In the genomic region with DNA sequence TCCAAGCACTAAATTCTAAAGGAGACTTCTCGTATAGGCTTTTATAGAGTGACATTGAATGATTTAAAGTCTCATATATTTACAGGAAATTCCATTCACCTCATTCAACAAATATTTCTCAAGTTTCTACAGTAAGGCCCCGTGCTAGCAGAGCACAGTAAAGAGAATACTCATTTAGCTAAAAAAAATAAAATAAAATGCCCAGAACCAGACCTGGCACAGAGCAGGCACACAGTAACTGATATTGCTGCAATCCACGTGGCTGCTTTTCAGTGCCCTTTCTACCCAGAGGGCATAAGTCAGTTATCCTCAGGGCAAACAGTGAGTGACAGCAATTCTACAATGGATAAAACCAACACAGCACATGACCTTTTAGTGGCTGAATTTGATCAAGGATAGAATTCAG, we compare ENCODE assay signal across 13 cellular contexts. TPM values are rescaled to one million over a fixed set of nuclear protein-coding genes. Genes with fewer than 3 reads are reported as not detected.
DNase-seq lines count a peak whose midpoint lies in the region; ATAC-seq, FAIRE-seq and TF ChIP-seq lines count a peak whose summit lies in the region.
"Had no signal": no experiment of that assay in that cellular context is flagged by ENCODE, and none has a peak within 500 bp of the region (broad histone marks: within the 10 kb centered on the region; RNA-seq: fewer than 3 reads in every experiment).

No MANE protein-coding gene starts in this region.

- H3K9me3 ChIP-seq in A549 (no peaks in the 10 kb centered on the region), Karpas-422 (ENCODE audit: low read length) (no peaks in the 10 kb centered on the region), adrenal gland (replicated peaks in 1 of 3) (no peaks in the 10 kb centered on the region)

- H3K9ac ChIP-seq in Karpas-422 (ENCODE audit: low read length): no peak overlapping the region

- H3K4me3 Mint-ChIP-seq in glutamatergic neuron (ENCODE audit: unreplicated experiment): no peak overlapping the region
- H3K4me3 Mint-ChIP-seq: activated B cell treated with CpG ODN at 0.5 μM for 24 hours; activated T-cell treated with anti-CD3 and anti-CD28 coated beads, Interleukin-2, amount 50 U/mL, for 4 hours; naive thymus-derived CD8-positive, alpha-beta T cell had no signal

- peak overlapping the region; percentile 68 for H3K27ac Mint-ChIP-seq in glutamatergic neuron (ENCODE audit: unreplicated experiment)
- H3K27ac Mint-ChIP-seq: activated B cell treated with CpG ODN at 0.5 μM for 24 hours had no signal

- no peak for TF ChIP-seq CTCF in A549 (IDR thresholded peaks at IDR 0.05)
- TF ChIP-seq CTCF in glutamatergic neuron (IDR thresholded peaks at IDR 0.05; ENCODE audit: partially characterized antibody, unreplicated experiment): no peak
- no peak for TF ChIP-seq CTCF in adrenal gland (IDR thresholded peaks at IDR 0.05)

- H3K4me1 Mint-ChIP-seq in glutamatergic neuron (ENCODE audit: low read depth, unreplicated experiment): peaks cover 13% of the 10 kb centered on the region
- H3K4me1 Mint-ChIP-seq: activated B cell treated with CpG ODN at 0.5 μM for 24 hours; naive thymus-derived CD8-positive, alpha-beta T cell had no signal

- H3K36me3 Mint-ChIP-seq in glutamatergic neuron (ENCODE audit: unreplicated experiment): no peaks in the 10 kb centered on the region

- TF ChIP-seq EP300 in A549 (IDR thresholded peaks at IDR 0.05): 0 out of 5 replicates have a peak, but pooled peaks of 1 of the 2 experiments have one; percentile 20

- H3K27ac ChIP-seq in A549 (peak overlapping the region in 1 of 2 experiments; percentile 63; a peak in 3 of 6 replicates), Karpas-422 (ENCODE audit: low read length) (no peak overlapping the region), adrenal gland (no peak overlapping the region)

- WGBS in A549 (ENCODE audit: missing lambda C conversion rate): 6% methylated on average over 3 of the region's 3 CpGs
- WGBS in adrenal gland, 4 donors: 50 to 67% (median 52%) methylated on average over 3 of the region's 3 CpGs

- H3K4me1 ChIP-seq in A549: peaks cover 25% of the 10 kb centered on the region
- H3K4me1 ChIP-seq in Karpas-422 (ENCODE audit: low read length): no peaks in the 10 kb centered on the region
- H3K4me1 ChIP-seq in adrenal gland (replicated peaks in 1 of 2): no peaks in the 10 kb centered on the region

- H3K79me2 ChIP-seq in Karpas-422 (ENCODE audit: low read length): no peaks in the 10 kb centered on the region

- no peak for TF ChIP-seq POLR2A in A549 (IDR thresholded peaks at IDR 0.05; ENCODE audit: low read length)
- TF ChIP-seq POLR2A in adrenal gland (IDR thresholded peaks at IDR 0.05): no peak

- H3K27me3 ChIP-seq in Karpas-422 (ENCODE audit: low read length) (no peaks in the 10 kb centered on the region), adrenal gland (no peaks in the 10 kb centered on the region)

- peak overlapping the region; percentile 36; the same call in 2 of the 3 replicates for H3K4me2 ChIP-seq in A549
- no peak overlapping the region for H3K4me2 ChIP-seq in Karpas-422 (ENCODE audit: low read depth, low read length, poor library complexity, severe bottlenecking)

- POLR2A ChIA-PET in A549 (lab: Yijun Ruan, JAX): no interaction called here
- POLR2A ChIA-PET in HEK293T (lab: Yijun Ruan, JAX): interaction anchor here (0.6 kb wide), 1 partner anchor 10 kb away, joined by 3 read pairs; no protein-coding TSS in a partner anchor

- no peaks in the 10 kb centered on the region for H3K9me2 ChIP-seq in Karpas-422 (replicated peaks; ENCODE audit: insufficient read depth, low read length)

- H3K9me3 Mint-ChIP-seq in glutamatergic neuron (ENCODE audit: unreplicated experiment): peaks cover 2% of the 10 kb centered on the region
- H3K9me3 Mint-ChIP-seq: activated B cell treated with CpG ODN at 0.5 μM for 24 hours; activated T-cell treated with anti-CD3 and anti-CD28 coated beads, Interleukin-2, amount 50 U/mL, for 4 hours; naive thymus-derived CD8-positive, alpha-beta T cell had no signal

- H3K36me3 ChIP-seq in Karpas-422 (ENCODE audit: insufficient read depth, low read length) (no peaks in the 10 kb centered on the region), adrenal gland (replicated peaks in 1 of 2) (no peaks in the 10 kb centered on the region)

- no peak overlapping the region for H2AFZ ChIP-seq in Karpas-422 (ENCODE audit: low read length)

- intact Hi-C loops in adrenal gland (cut with DNase I): no loop called here

- CTCF ChIA-PET in A549 (lab: Yijun Ruan, JAX) (interaction anchor here (0.8 to 2.3 kb wide), 2 partner anchors 8 to 325 kb away, joined by 3 to 9 read pairs; no protein-coding TSS in a partner anchor), HEK293T (lab: Yijun Ruan, JAX) (no interaction called here)

- peak; percentile 30 to 56; a peak in 3 of 6 replicates for ATAC-seq in A549
- ATAC-seq: activated T-cell treated with anti-CD3 and anti-CD28 coated beads, Interleukin-2, amount 50 U/mL, for 4 hours; naive thymus-derived CD8-positive, alpha-beta T cell had no signal

- no peak for TF ChIP-seq RAD21 in A549 (conservative IDR thresholded peaks at IDR 0.05 in 1 of 2, IDR thresholded peaks at IDR 0.05 in 1 of 2)

- no peaks in the 10 kb centered on the region for H3K27me3 Mint-ChIP-seq in glutamatergic neuron (ENCODE audit: unreplicated experiment)

- DNase-seq in A549 (ENCODE audit: low read depth in 1 of 2, low spot score in 1 of 2) (no peak), HEK293T (ENCODE audit: extremely low spot score) (no peak), SW480 (ENCODE audit: low spot score) (peak; percentile 16), glutamatergic neuron (no peak), Karpas-422 (no peak), adrenal gland (no peak)
- DNase-seq in stimulated activated CD4-positive, alpha-beta T cell treated with anti-CD3 and anti-CD28 coated beads, Interleukin-4, amount 100 ng/mL, for 4 hours: no peak
- DNase-seq in activated CD8-positive, alpha-beta memory T cell treated with anti-CD3 and anti-CD28 coated beads, Interleukin-2, amount 50 U/mL, for 4 hours: no peak
- DNase-seq: activated B cell treated with CpG ODN at 0.5 μM for 24 hours; activated T-cell treated with anti-CD3 and anti-CD28 coated beads, Interleukin-2, amount 50 U/mL, for 4 hours; erythroblast; GF-D8; naive thymus-derived CD8-positive, alpha-beta T cell had no signal

- H3K4me3 ChIP-seq in A549: no peak overlapping the region
- H3K4me3 ChIP-seq in Karpas-422 (ENCODE audit: low read length): no peak overlapping the region
- no peak overlapping the region for H3K4me3 ChIP-seq in adrenal gland

- no peak for FAIRE-seq in A549 (lab: Jason Lieb, UNC)

- H4K20me1 ChIP-seq in Karpas-422 (ENCODE audit: insufficient read depth, low read depth, low read length): no peaks in the 10 kb centered on the region

TF ChIP-seq in A549, 52 proteins besides CTCF, POLR2A, EP300 and RAD21 (continues in another document):
- TF ChIP-seq, protein P1, sequence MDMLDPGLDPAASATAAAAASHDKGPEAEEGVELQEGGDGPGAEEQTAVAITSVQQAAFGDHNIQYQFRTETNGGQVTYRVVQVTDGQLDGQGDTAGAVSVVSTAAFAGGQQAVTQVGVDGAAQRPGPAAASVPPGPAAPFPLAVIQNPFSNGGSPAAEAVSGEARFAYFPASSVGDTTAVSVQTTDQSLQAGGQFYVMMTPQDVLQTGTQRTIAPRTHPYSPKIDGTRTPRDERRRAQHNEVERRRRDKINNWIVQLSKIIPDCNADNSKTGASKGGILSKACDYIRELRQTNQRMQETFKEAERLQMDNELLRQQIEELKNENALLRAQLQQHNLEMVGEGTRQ (IDR thresholded peaks at IDR 0.05): no peak
- TF ChIP-seq RCOR1 (IDR thresholded peaks at IDR 0.05; ENCODE audit: low read depth, low read length): no peak

TF ChIP-seq in HEK293T, 16 proteins besides CTCF, POLR2A, EP300 and RAD21:
- TF ChIP-seq, protein P2, sequence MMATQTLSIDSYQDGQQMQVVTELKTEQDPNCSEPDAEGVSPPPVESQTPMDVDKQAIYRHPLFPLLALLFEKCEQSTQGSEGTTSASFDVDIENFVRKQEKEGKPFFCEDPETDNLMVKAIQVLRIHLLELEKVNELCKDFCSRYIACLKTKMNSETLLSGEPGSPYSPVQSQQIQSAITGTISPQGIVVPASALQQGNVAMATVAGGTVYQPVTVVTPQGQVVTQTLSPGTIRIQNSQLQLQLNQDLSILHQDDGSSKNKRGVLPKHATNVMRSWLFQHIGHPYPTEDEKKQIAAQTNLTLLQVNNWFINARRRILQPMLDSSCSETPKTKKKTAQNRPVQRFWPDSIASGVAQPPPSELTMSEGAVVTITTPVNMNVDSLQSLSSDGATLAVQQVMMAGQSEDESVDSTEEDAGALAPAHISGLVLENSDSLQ (IDR thresholded peaks at IDR 0.05): peak; percentile 85
- TF ChIP-seq ELF4 (IDR thresholded peaks at IDR 0.05): no peak

RNA-seq across cellular contexts. Expression of a gene that starts 52.6 kb away (rescaled TPM):
- polyA plus RNA-seq in A549 (2011; rRNA removed) (138 and 206 TPM in 2 replicates), A549 (2017; fragmentation: RNase III; extraction: RNeasy Plus Mini Kit Qiagen cat#74134 plus additional on column Dnase treatment) (260 to 316 TPM (median 309 TPM) in 3 replicates), adrenal gland (100 to 1,000 TPM in 2 of 3 donors, 10 to 100 TPM in 1; 96.4 to 182 (median 101) TPM)
- 43.0 and 43.2 TPM in 2 replicates for polyA plus RNA-seq in A549 (2012; cell fraction: cytosol; rRNA removed)
- polyA plus RNA-seq in A549 (2012; cell fraction: nucleus; rRNA removed): 8.2 and 13.8 TPM in 2 replicates
- 41.0 and 45.7 TPM in 2 replicates for polyA minus RNA-seq in A549 (2011; rRNA and poly(A)+ RNA removed)
- total RNA-seq in glutamatergic neuron (ENCODE audit: unreplicated experiment) (111 TPM), adrenal gland (100 to 1,000 TPM in 6 of 8 donors, 10 to 100 TPM in 2; 53.1 to 130 (median 103) TPM)
- total RNA-seq in Karpas-422 (2014; rRNA removed; shearing (Covaris generic); ENCODE audit: low replicate concordance): 89.8 and 170 TPM in 2 replicates
